Comparison of ENCODE assay signal across 19 cellular contexts in genomic region chr16:88844412-88845118, GRCh38. TPM values are rescaled to one million over a fixed set of nuclear protein-coding genes. Genes with fewer than 3 reads are reported as not detected.
DNase-seq lines count a peak whose midpoint lies in the region; ATAC-seq and TF ChIP-seq lines count a peak whose summit lies in the region.
"Had no signal": no experiment of that assay in that cellular context is flagged by ENCODE, and none has a peak within 500 bp of the region (broad histone marks: within the 10 kb centered on the region; RNA-seq: fewer than 3 reads in every experiment).

No MANE protein-coding gene starts in this region.

- H3K36me3 Mint-ChIP-seq in HFFc6 (ENCODE audit: low read depth) = no peaks in the 10 kb centered on the region
- H3K36me3 Mint-ChIP-seq in brain = no peaks in the 10 kb centered on the region
- no peaks in the 10 kb centered on the region for H3K36me3 Mint-ChIP-seq in nephron progenitor cell (ENCODE audit: low read depth)
- H3K36me3 Mint-ChIP-seq: activated CD4-positive, alpha-beta memory T cell treated with anti-CD3 and anti-CD28 coated beads for 36 hours; activated naive CD8-positive, alpha-beta T cell treated with anti-CD3 and anti-CD28 coated beads, Interleukin-2, amount 10 ng/mL, durations not matched to agents 7 days and 5 days had no signal

- no peaks in the 10 kb centered on the region; the same call in none of the 2 replicates for H3K27me3 Mint-ChIP-seq in HFFc6 (ENCODE audit: insufficient read depth)
- no peaks in the 10 kb centered on the region for H3K27me3 Mint-ChIP-seq in brain
- no peaks in the 10 kb centered on the region for H3K27me3 Mint-ChIP-seq in nephron progenitor cell (ENCODE audit: low read depth, poor library complexity)
- H3K27me3 Mint-ChIP-seq: activated CD4-positive, alpha-beta memory T cell treated with anti-CD3 and anti-CD28 coated beads for 36 hours; activated naive CD8-positive, alpha-beta T cell treated with anti-CD3 and anti-CD28 coated beads, Interleukin-2, amount 10 ng/mL, durations not matched to agents 7 days and 5 days; effector memory CD8-positive, alpha-beta T cell; T-cell had no signal

- no peak for DNase-seq in GM12864 (ENCODE audit: low read depth)
- no peak for DNase-seq in HFFc6
- DNase-seq in nephron progenitor cell = no peak
- DNase-seq in NCI-H1694 treated with DMSO at 0.1 percent for 48 hours (lab: John Stamatoyannopoulos, UW) = no peak
- DNase-seq: activated CD4-positive, alpha-beta memory T cell treated with anti-CD3 and anti-CD28 coated beads for 36 hours; activated naive CD8-positive, alpha-beta T cell treated with anti-CD3 and anti-CD28 coated beads, Interleukin-2, amount 10 ng/mL, durations not matched to agents 7 days and 5 days; activated T-cell treated with anti-CD3 and anti-CD28 coated beads, Interleukin-2, amount 50 U/mL, for 72 hours; effector memory CD8-positive, alpha-beta T cell; GOT3; NCI-H2081 treated with DMSO at 0.1 percent for 48 hours; stimulated activated CD4-positive, alpha-beta T cell treated with anti-CD3 and anti-CD28 coated beads, Interleukin-4, amount 100 ng/mL, for 24 hours; T-cell had no signal

- peak; percentile 19 for TF ChIP-seq CTCF in GM12864 (IDR thresholded peaks at IDR 0.05; ENCODE audit: low read depth, low read length, missing control alignments)
- peak; percentile 13; the same call in 1 of the 2 replicates for TF ChIP-seq CTCF in HFFc6 (IDR thresholded peaks at IDR 0.05)
- TF ChIP-seq CTCF in brain (conservative IDR thresholded peaks at IDR 0.05) = peak in 1 of 2 experiments; percentile 13
- TF ChIP-seq CTCF in nephron progenitor cell (IDR thresholded peaks at IDR 0.05) = peak; percentile 18

- ATAC-seq in GM19324 (IDR thresholded peaks at IDR 0.05; ENCODE audit: low FRiP score, unreplicated experiment) (no peak), HG03439 (IDR thresholded peaks at IDR 0.05; ENCODE audit: unreplicated experiment) (no peak)
- ATAC-seq: activated T-cell treated with anti-CD3 and anti-CD28 coated beads, Interleukin-2, amount 50 U/mL, for 72 hours; effector memory CD8-positive, alpha-beta T cell; pancreas; T-cell had no signal

- no peaks in the 10 kb centered on the region for H3K4me1 Mint-ChIP-seq in HFFc6 (ENCODE audit: low read depth)
- peaks cover 4% of the 10 kb centered on the region for H3K4me1 Mint-ChIP-seq in brain
- H3K4me1 Mint-ChIP-seq in nephron progenitor cell = peaks cover 8% of the 10 kb centered on the region
- H3K4me1 Mint-ChIP-seq: activated naive CD8-positive, alpha-beta T cell treated with anti-CD3 and anti-CD28 coated beads, Interleukin-2, amount 10 ng/mL, durations not matched to agents 7 days and 5 days; T-cell had no signal

- H3K27ac Mint-ChIP-seq in HFFc6 (no peak overlapping the region), brain (peak overlapping the region in 4 of 5 experiments; percentile 69 to 94 (median 86)), nephron progenitor cell (peak overlapping the region; percentile 83)
- H3K27ac Mint-ChIP-seq: activated CD4-positive, alpha-beta memory T cell treated with anti-CD3 and anti-CD28 coated beads for 36 hours; activated naive CD8-positive, alpha-beta T cell treated with anti-CD3 and anti-CD28 coated beads, Interleukin-2, amount 10 ng/mL, durations not matched to agents 7 days and 5 days; activated T-cell treated with anti-CD3 and anti-CD28 coated beads, Interleukin-2, amount 50 U/mL, for 72 hours; T-cell had no signal

- H3K4me3 ChIP-seq in GM12864 (ENCODE audit: low read depth, low read length) = no peak overlapping the region
- H3K4me3 ChIP-seq: pancreas, skin epidermis had no signal

- no peak overlapping the region for H3K4me3 Mint-ChIP-seq in HFFc6
- no peak overlapping the region for H3K4me3 Mint-ChIP-seq in brain
- H3K4me3 Mint-ChIP-seq in nephron progenitor cell = no peak overlapping the region
- H3K4me3 Mint-ChIP-seq: activated CD4-positive, alpha-beta memory T cell treated with anti-CD3 and anti-CD28 coated beads for 36 hours; activated naive CD8-positive, alpha-beta T cell treated with anti-CD3 and anti-CD28 coated beads, Interleukin-2, amount 10 ng/mL, durations not matched to agents 7 days and 5 days; activated T-cell treated with anti-CD3 and anti-CD28 coated beads, Interleukin-2, amount 50 U/mL, for 72 hours; effector memory CD8-positive, alpha-beta T cell; T-cell had no signal

- H3K9me3 Mint-ChIP-seq in HFFc6 (no peaks in the 10 kb centered on the region), brain (no peaks in the 10 kb centered on the region), nephron progenitor cell (no peaks in the 10 kb centered on the region)
- H3K9me3 Mint-ChIP-seq: activated CD4-positive, alpha-beta memory T cell treated with anti-CD3 and anti-CD28 coated beads for 36 hours; activated naive CD8-positive, alpha-beta T cell treated with anti-CD3 and anti-CD28 coated beads, Interleukin-2, amount 10 ng/mL, durations not matched to agents 7 days and 5 days; activated T-cell treated with anti-CD3 and anti-CD28 coated beads, Interleukin-2, amount 50 U/mL, for 72 hours; effector memory CD8-positive, alpha-beta T cell; T-cell had no signal

RNA-seq across cellular contexts. Expression of gene GALNS, which starts 12.2 kb away (rescaled TPM):
- total RNA-seq in HFFc6 (2021; fragmentation: NEBNext Ultra II Directional; extraction: Animal tissue kit (Norgen Biotek cat#: 25700)) = 10 to 100 TPM; 16.6 to 20.7 (median 18.2) TPM
- 32.3 TPM for polyA plus RNA-seq in brain (ENCODE audit: insufficient read depth, low read depth, low replicate concordance)

RNA-seq across cellular contexts. Expression of gene TRAPPC2L, which starts 12.4 kb away (rescaled TPM):
- total RNA-seq in HFFc6 (2021; fragmentation: NEBNext Ultra II Directional; extraction: Animal tissue kit (Norgen Biotek cat#: 25700)) = 10 to 100 TPM; 58.0 to 75.9 (median 65.6) TPM
- polyA plus RNA-seq in brain (ENCODE audit: insufficient read depth, low read depth, low replicate concordance) = 125 TPM

RNA-seq across cellular contexts. Expression of gene PABPN1L, which starts 21.9 kb away (rescaled TPM):
- not detected for total RNA-seq in HFFc6 (2021; fragmentation: NEBNext Ultra II Directional; extraction: Animal tissue kit (Norgen Biotek cat#: 25700))
- polyA plus RNA-seq in brain (ENCODE audit: insufficient read depth, low read depth, low replicate concordance) = 0.41 TPM
- total RNA-seq: activated CD4-positive, alpha-beta memory T cell treated with anti-CD3 and anti-CD28 coated beads for 36 hours; activated naive CD8-positive, alpha-beta T cell treated with anti-CD3 and anti-CD28 coated beads, Interleukin-2, amount 10 ng/mL, durations not matched to agents 7 days and 5 days; activated T-cell treated with anti-CD3 and anti-CD28 coated beads, Interleukin-2, amount 50 U/mL, for 72 hours; cardiac septum; RPMI7951; T-cell had no signal

RNA-seq across cellular contexts. Expression of gene APRT, which starts 32.8 kb away (rescaled TPM):
- 100 to 1,000 TPM; 123 to 163 (median 130) TPM for total RNA-seq in HFFc6 (2021; fragmentation: NEBNext Ultra II Directional; extraction: Animal tissue kit (Norgen Biotek cat#: 25700))
- polyA plus RNA-seq in brain (ENCODE audit: insufficient read depth, low read depth, low replicate concordance) = 141 TPM

RNA-seq across cellular contexts. Expression of gene CDT1, which starts 41.0 kb away (rescaled TPM):
- total RNA-seq in HFFc6 (2021; fragmentation: NEBNext Ultra II Directional; extraction: Animal tissue kit (Norgen Biotek cat#: 25700)) = 10 to 100 TPM; 13.3 to 28.2 (median 22.2) TPM
- 77.9 TPM for polyA plus RNA-seq in brain (ENCODE audit: insufficient read depth, low read depth, low replicate concordance)
